14 cellular contexts compared by ENCODE assay signal in genomic region chr3:168273917-168274316, GRCh38.
DNase-seq lines count a peak whose midpoint lies in the region; ATAC-seq and TF ChIP-seq lines count a peak whose summit lies in the region.
"Had no signal": no experiment of that assay in that cellular context is flagged by ENCODE, and none has a peak within 500 bp of the region (broad histone marks: within the 10 kb centered on the region; RNA-seq: fewer than 3 reads in every experiment).

No MANE protein-coding gene starts in this region.

- no peaks in the 10 kb centered on the region for H3K36me3 ChIP-seq in prostate gland

- no peak overlapping the region for H3K27ac ChIP-seq in prostate gland
- H3K27ac ChIP-seq: A549 had no signal

- TF ChIP-seq CTCF in GM12865 (IDR thresholded peaks at IDR 0.05; ENCODE audit: insufficient read depth, low read depth, low read length, missing control alignments) (peak; percentile 16), prostate gland (IDR thresholded peaks at IDR 0.05) (no peak)

- no peaks in the 10 kb centered on the region for H3K4me1 ChIP-seq in prostate gland (replicated peaks)
- H3K4me1 ChIP-seq: A549 had no signal

- ATAC-seq in HG02571 (IDR thresholded peaks at IDR 0.05; ENCODE audit: unreplicated experiment) (peak; percentile 78), HG03280 (IDR thresholded peaks at IDR 0.05; ENCODE audit: unreplicated experiment) (peak; percentile 87)
- ATAC-seq: A549 had no signal

- peak; percentile 81 for DNase-seq in GM12865 (ENCODE audit: low read depth)
- peak; percentile 22 for DNase-seq in GM19240 (ENCODE audit: insufficient read length, low spot score)
- DNase-seq in HUDEP-2 (lab: John Stamatoyannopoulos, UW; ENCODE audit: unreplicated experiment in 76 of 76): no peak
- DNase-seq in prostate gland (ENCODE audit: low spot score): no peak
- no peak for DNase-seq in activated naive CD4-positive, alpha-beta T cell (lab: John Stamatoyannopoulos, UW)
- DNase-seq in ecto neural progenitor cell (ENCODE audit: low spot score): no peak
- DNase-seq: activated CD4-positive, alpha-beta T cell treated with anti-CD3 and anti-CD28 coated beads, Interleukin-2, amount 50 U/mL, for 48 hours; activated gamma-delta T cell treated with Interleukin-2 at 50 U/mL for 16 hours; NCI-H146; posterior cingulate gyrus; stimulated activated CD4-positive, alpha-beta T cell treated with anti-CD3 and anti-CD28 coated beads, Interleukin-2, amount 100 ng/mL, for 48 hours had no signal

- H3K4me3 ChIP-seq in GM12865 (ENCODE audit: low read depth, low read length) (peak overlapping the region; percentile 12; the same call in 1 of the 2 replicates), prostate gland (no peak overlapping the region)
- H3K4me3 ChIP-seq: A549 had no signal

- intact Hi-C loops in prostate gland (cut with DNase I): no loop called here

- no peak for TF ChIP-seq POLR2A in prostate gland (IDR thresholded peaks at IDR 0.05)

- 85% methylated on average over 2 of the region's 2 CpGs for WGBS in prostate gland

- H3K27me3 ChIP-seq in prostate gland (replicated peaks; ENCODE audit: insufficient read depth): no peaks in the 10 kb centered on the region

- H3K9me3 ChIP-seq in prostate gland: no peaks in the 10 kb centered on the region
- H3K9me3 ChIP-seq: A549 had no signal

Comparison
In these comparisons a context has a peak if more than half of its experiments do, and no peak if none do; other contexts are left out.
1. DNase-seq: peak in GM12865 (single experiment) and GM19240 (single experiment); none in HUDEP-2 (0 of 76), prostate gland (single experiment), activated naive CD4-positive, alpha-beta T cell (0 of 4) and ecto neural progenitor cell (single experiment).